ENCODE assay signal across 1 cellular context in genomic region chr7:100098913-100099312, GRCh38.
TF ChIP-seq lines count a peak whose summit lies in the region.

No MANE protein-coding gene starts in this region.

TF ChIP-seq in WTC11, 78 proteins besides CTCF, POLR2A, EP300 and RAD21 (continued from another document):
- TF ChIP-seq ATF6 (CRISPR knock-in tag; IDR thresholded peaks at IDR 0.05) = no peak
- TF ChIP-seq TP53 (CRISPR knock-in tag; IDR thresholded peaks at IDR 0.05) = no peak
- TF ChIP-seq, protein P1, sequence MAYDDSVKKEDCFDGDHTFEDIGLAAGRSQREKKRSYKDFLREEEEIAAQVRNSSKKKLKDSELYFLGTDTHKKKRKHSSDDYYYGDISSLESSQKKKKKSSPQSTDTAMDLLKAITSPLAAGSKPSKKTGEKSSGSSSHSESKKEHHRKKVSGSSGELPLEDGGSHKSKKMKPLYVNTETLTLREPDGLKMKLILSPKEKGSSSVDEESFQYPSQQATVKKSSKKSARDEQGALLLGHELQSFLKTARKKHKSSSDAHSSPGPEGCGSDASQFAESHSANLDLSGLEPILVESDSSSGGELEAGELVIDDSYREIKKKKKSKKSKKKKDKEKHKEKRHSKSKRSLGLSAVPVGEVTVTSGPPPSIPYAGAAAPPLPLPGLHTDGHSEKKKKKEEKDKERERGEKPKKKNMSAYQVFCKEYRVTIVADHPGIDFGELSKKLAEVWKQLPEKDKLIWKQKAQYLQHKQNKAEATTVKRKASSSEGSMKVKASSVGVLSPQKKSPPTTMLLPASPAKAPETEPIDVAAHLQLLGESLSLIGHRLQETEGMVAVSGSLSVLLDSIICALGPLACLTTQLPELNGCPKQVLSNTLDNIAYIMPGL (CRISPR knock-in tag; IDR thresholded peaks at IDR 0.05) = no peak
- no peak for TF ChIP-seq NR1H2 (CRISPR knock-in tag; IDR thresholded peaks at IDR 0.05)
- TF ChIP-seq ZNF512 (CRISPR knock-in tag; IDR thresholded peaks at IDR 0.05; ENCODE audit: borderline replicate concordance) = no peak
- no peak for TF ChIP-seq NFE2L1 (CRISPR knock-in tag; IDR thresholded peaks at IDR 0.05)
